In genomic region chr5:148923023-148923422, GRCh38 we compare ENCODE assay signal across 21 cellular contexts.
"Had no signal": no experiment of that assay in that cellular context is flagged by ENCODE, and none has a peak within 500 bp of the region (broad histone marks: within the 10 kb centered on the region; RNA-seq: fewer than 3 reads in every experiment).

No MANE protein-coding gene starts in this region.

- H3K9me3 Mint-ChIP-seq: activated CD4-positive, alpha-beta memory T cell treated with anti-CD3 and anti-CD28 coated beads, Interleukin-2, amount 10 ng/mL, durations not matched to agents 7 days and 5 days; activated naive CD8-positive, alpha-beta T cell treated with anti-CD3 and anti-CD28 coated beads for 36 hours; naive B cell; neural progenitor cell had no signal

- H3K27ac ChIP-seq: body of pancreas, esophagus muscularis mucosa, left lung, neural progenitor cell, right lobe of liver, transverse colon, vagina had no signal

- H3K36me3 Mint-ChIP-seq: activated naive CD8-positive, alpha-beta T cell treated with anti-CD3 and anti-CD28 coated beads for 36 hours; neural progenitor cell; WTC11 had no signal

- H3K4me3 Mint-ChIP-seq: activated CD4-positive, alpha-beta memory T cell treated with anti-CD3 and anti-CD28 coated beads, Interleukin-2, amount 10 ng/mL, durations not matched to agents 7 days and 5 days; activated naive CD8-positive, alpha-beta T cell treated with anti-CD3 and anti-CD28 coated beads for 36 hours; naive B cell; neural progenitor cell; WTC11 had no signal

- H3K9me3 ChIP-seq: body of pancreas, esophagus muscularis mucosa, left lung, right lobe of liver, transverse colon, vagina had no signal

- H3K36me3 ChIP-seq: esophagus muscularis mucosa, left lung, neural progenitor cell, right lobe of liver, transverse colon, vagina had no signal

- H2AFZ ChIP-seq: neural progenitor cell had no signal

- H3K9ac ChIP-seq: neural progenitor cell had no signal

- H3K4me1 Mint-ChIP-seq: activated CD4-positive, alpha-beta memory T cell treated with anti-CD3 and anti-CD28 coated beads, Interleukin-2, amount 10 ng/mL, durations not matched to agents 7 days and 5 days; activated naive CD8-positive, alpha-beta T cell treated with anti-CD3 and anti-CD28 coated beads for 36 hours; neural progenitor cell had no signal

- H3K4me1 ChIP-seq: body of pancreas, left lung, neural progenitor cell, right lobe of liver, vagina had no signal

- H3K4me3 ChIP-seq: body of pancreas, esophagus muscularis mucosa, left lung, neural progenitor cell, right lobe of liver, smooth muscle cell, transverse colon, vagina had no signal

- H3K27ac Mint-ChIP-seq: activated CD4-positive, alpha-beta memory T cell treated with anti-CD3 and anti-CD28 coated beads, Interleukin-2, amount 10 ng/mL, durations not matched to agents 7 days and 5 days; activated naive CD8-positive, alpha-beta T cell treated with anti-CD3 and anti-CD28 coated beads for 36 hours; naive B cell; neural progenitor cell; WTC11 had no signal

- DNase-seq: activated CD4-positive, alpha-beta memory T cell treated with anti-CD3 and anti-CD28 coated beads, Interleukin-2, amount 10 ng/mL, durations not matched to agents 7 days and 5 days; activated CD4-positive, alpha-beta T cell treated with anti-CD3 and anti-CD28 coated beads for 4 hours; activated gamma-delta T cell treated with Interleukin-2 at 50 U/mL for 16 hours; activated naive CD8-positive, alpha-beta T cell treated with anti-CD3 and anti-CD28 coated beads for 36 hours; amygdala; body of pancreas; caudate nucleus; left lung; naive B cell; right lobe of liver; stimulated activated CD4-positive, alpha-beta T cell treated with anti-CD3 and anti-CD28 coated beads, Interleukin-4, amount 100 ng/mL, for 4 hours; stimulated activated CD8-positive, alpha-beta memory T cell treated with anti-CD3 and anti-CD28 coated beads, Interleukin-4, amount 100 ng/mL, for 48 hours; stimulated activated naive CD4-positive, alpha-beta T cell treated with Interleukin-2 at 50 U/mL for 16 hours; transverse colon had no signal

- H3K4me2 ChIP-seq: neural progenitor cell, smooth muscle cell had no signal

- FAIRE-seq: colon, islet of Langerhans had no signal

- H3K27me3 ChIP-seq: body of pancreas, esophagus muscularis mucosa, left lung, neural progenitor cell, right lobe of liver, transverse colon, vagina had no signal

- ATAC-seq: body of pancreas, left lung, WTC11 had no signal
